17 cellular contexts compared by ENCODE assay signal in genomic region chr17:10052414-10052813, GRCh38.
DNase-seq lines count a peak whose midpoint lies in the region; ATAC-seq and TF ChIP-seq lines count a peak whose summit lies in the region.
"Had no signal": no experiment of that assay in that cellular context is flagged by ENCODE, and none has a peak within 500 bp of the region (broad histone marks: within the 10 kb centered on the region; RNA-seq: fewer than 3 reads in every experiment).

No MANE protein-coding gene starts in this region.

- WGBS in trophoblast cell (ENCODE audit: extremely low coverage, insufficient coverage, insufficient read length), result no CpG with 5 or more reads among the region's 8 CpGs
- WGBS in upper lobe of left lung, 2 donors, result 90 to 91% methylated on average over 8 of the region's 8 CpGs

- no peak overlapping the region for H2BK120ac ChIP-seq in trophoblast cell (ENCODE audit: insufficient read depth, low read length, poor library complexity)

- H3K79me1 ChIP-seq in trophoblast cell (ENCODE audit: low read length), result no peaks in the 10 kb centered on the region

- H2AK5ac ChIP-seq in trophoblast cell (ENCODE audit: low read length), result no peak overlapping the region

- H3K36me3 ChIP-seq in trophoblast cell (ENCODE audit: control insufficient read depth in 1 of 2, insufficient read depth in 2 of 2, low read length in 2 of 2), result no peaks in the 10 kb centered on the region
- H3K36me3 ChIP-seq in upper lobe of left lung, result no peaks in the 10 kb centered on the region
- H3K36me3 ChIP-seq: gastrocnemius medialis had no signal

- H3K18ac ChIP-seq in trophoblast cell (ENCODE audit: low read length), result no peak overlapping the region

- no peak for TF ChIP-seq EP300 in upper lobe of left lung (IDR thresholded peaks at IDR 0.05)

- H3K4me1 ChIP-seq in trophoblast cell (ENCODE audit: control insufficient read depth in 1 of 2, insufficient read depth in 2 of 2, low read length in 2 of 2) (peaks cover 9 to 12% of the 10 kb centered on the region in 2 experiments), upper lobe of left lung (peaks cover 0 to 10% (median 8%) of the 10 kb centered on the region in 4 donors)
- H3K4me1 ChIP-seq: gastrocnemius medialis had no signal

- no peaks in the 10 kb centered on the region for H3K27me3 ChIP-seq in trophoblast cell (ENCODE audit: insufficient read depth, low read length)
- H3K27me3 ChIP-seq in upper lobe of left lung, result no peaks in the 10 kb centered on the region
- H3K27me3 ChIP-seq: gastrocnemius medialis had no signal

- no peak for TF ChIP-seq POLR2A in upper lobe of left lung (IDR thresholded peaks at IDR 0.05)

- H3K23ac ChIP-seq in trophoblast cell (ENCODE audit: low read length), result no peak overlapping the region

- H2AFZ ChIP-seq in trophoblast cell (ENCODE audit: insufficient read depth, low read length, poor library complexity), result no peak overlapping the region

- no peak overlapping the region for H2BK12ac ChIP-seq in trophoblast cell (ENCODE audit: low read length)

- H3K79me2 ChIP-seq in trophoblast cell (ENCODE audit: control insufficient read depth, insufficient read depth, low read length, poor library complexity), result peaks cover 5% of the 10 kb centered on the region

- no peak overlapping the region for H3K4me3 ChIP-seq in trophoblast cell (ENCODE audit: low read depth, low read length)
- H3K4me3 ChIP-seq in upper lobe of left lung, result no peak overlapping the region
- H3K4me3 ChIP-seq: gastrocnemius medialis had no signal

- ATAC-seq in GM18498 (IDR thresholded peaks at IDR 0.05; ENCODE audit: unreplicated experiment) (peak; percentile 53), GM19452 (IDR thresholded peaks at IDR 0.05; ENCODE audit: unreplicated experiment) (peak; percentile 52), HG03196 (IDR thresholded peaks at IDR 0.05; ENCODE audit: unreplicated experiment) (peak; percentile 54), upper lobe of left lung (ENCODE audit: low FRiP score in 2 of 2) (no peak), HG03457 (IDR thresholded peaks at IDR 0.05; ENCODE audit: unreplicated experiment) (no peak)
- ATAC-seq: activated T-helper 17 cell treated with anti-CD3 and anti-CD28 coated beads, Interleukin-2, amount 50 U/mL, for 72 hours; gastrocnemius medialis; HCT116 had no signal

- no peak for DNase-seq in trophoblast cell
- DNase-seq in upper lobe of left lung, result no peak
- DNase-seq in NK-92 (lab: John Stamatoyannopoulos, UW; ENCODE audit: unreplicated experiment), result no peak
- DNase-seq in cerebellar nuclear complex (lab: John Stamatoyannopoulos, UW), result no peak
- DNase-seq: activated CD4-positive, alpha-beta T cell treated with anti-CD3 and anti-CD28 coated beads, Interleukin-2, amount 50 U/mL, for 1 hour; gastrocnemius medialis; NCI-H2029 treated with DMSO at 0.1 percent for 48 hours; NCI-H748 treated with DMSO at 0.1 percent for 48 hours; stimulated activated CD4-positive, alpha-beta T cell treated with anti-CD3 and anti-CD28 coated beads, Interleukin-4, amount 100 ng/mL, for 24 hours; T-helper 2 cell had no signal

- H4K12ac ChIP-seq in trophoblast cell (ENCODE audit: low read depth, low read length), result no peak overlapping the region

- H3K9ac ChIP-seq in trophoblast cell (ENCODE audit: low read length), result no peak overlapping the region

- TF ChIP-seq CTCF in upper lobe of left lung (IDR thresholded peaks at IDR 0.05), result no peak

- H4K8ac ChIP-seq in trophoblast cell (ENCODE audit: low read depth, low read length), result no peak overlapping the region

- H3K9me3 ChIP-seq in trophoblast cell (ENCODE audit: insufficient read depth, low read depth, low read length) (no peaks in the 10 kb centered on the region), upper lobe of left lung (no peaks in the 10 kb centered on the region)
- H3K9me3 ChIP-seq: gastrocnemius medialis had no signal

- no peak overlapping the region for H3K4me2 ChIP-seq in trophoblast cell (ENCODE audit: low read length)

- no peak overlapping the region for H4K91ac ChIP-seq in trophoblast cell (ENCODE audit: low read depth, low read length)

- peak overlapping the region; percentile 36 for H3K4ac ChIP-seq in trophoblast cell (ENCODE audit: low read depth, low read length)

- H2BK5ac ChIP-seq in trophoblast cell (ENCODE audit: low read depth, low read length, poor library complexity), result no peak overlapping the region

- H3K27ac ChIP-seq in trophoblast cell (ENCODE audit: low read depth, low read length) (no peak overlapping the region), upper lobe of left lung (no peak overlapping the region)
- H3K27ac ChIP-seq: RWPE1 had no signal

- no peak overlapping the region for H3K14ac ChIP-seq in trophoblast cell (ENCODE audit: low read length)

Comparison
In these comparisons a context has a peak if more than half of its experiments do, and no peak if none do; other contexts are left out.
1. ATAC-seq: peak in GM18498 (single experiment), GM19452 (single experiment) and HG03196 (single experiment); none in upper lobe of left lung (0 of 2) and HG03457 (single experiment).